1 cellular context compared by ENCODE assay signal in the genomic region with DNA sequence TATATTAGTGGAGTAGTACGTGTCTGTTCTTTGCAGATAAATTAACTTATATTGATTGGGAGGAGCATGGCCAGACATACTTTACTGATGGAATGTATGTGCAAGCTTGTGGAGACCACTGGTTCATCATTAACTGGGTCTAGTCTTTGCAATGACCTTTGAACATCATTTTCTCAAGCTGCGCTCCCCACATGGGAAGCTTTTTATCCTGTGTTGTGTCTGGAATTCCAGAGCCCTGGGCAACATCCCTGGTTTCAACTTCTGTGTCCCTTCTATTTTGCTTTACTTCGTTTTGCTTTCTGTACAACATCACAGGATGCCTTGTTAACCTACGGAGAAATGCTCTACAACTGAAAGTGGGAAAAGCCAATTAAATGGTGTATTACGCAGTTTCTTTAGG.
TF ChIP-seq lines count a peak whose summit lies in the region.

No MANE protein-coding gene starts in this region.

TF ChIP-seq in HepG2, 621 proteins besides CTCF, POLR2A, EP300 and RAD21 (continued from another document and continues in another):
- TF ChIP-seq ZFP91 (CRISPR knock-in tag; IDR thresholded peaks at IDR 0.05; ENCODE audit: borderline replicate concordance) = no peak
- peak; percentile 91 for TF ChIP-seq ARID5B (CRISPR knock-in tag; IDR thresholded peaks at IDR 0.05)
- TF ChIP-seq TOPORS (CRISPR knock-in tag; IDR thresholded peaks at IDR 0.05) = no peak
- TF ChIP-seq ZNF772 (CRISPR knock-in tag; IDR thresholded peaks at IDR 0.05) = no peak
- TF ChIP-seq ZNF414 (CRISPR knock-in tag; IDR thresholded peaks at IDR 0.05) = peak; percentile 93; the same call in 1 of the 2 replicates
- TF ChIP-seq SMC3 (IDR thresholded peaks at IDR 0.05; ENCODE audit: low read length) = peak; percentile 21; the same call in 1 of the 2 replicates
- TF ChIP-seq PHF20 (CRISPR knock-in tag; IDR thresholded peaks at IDR 0.05) = no peak
- TF ChIP-seq POLR2AphosphoS5 (IDR thresholded peaks at IDR 0.05; ENCODE audit: low read depth, low read length) = peak; percentile 55
- TF ChIP-seq PLRG1 (conservative IDR thresholded peaks at IDR 0.05) = no peak
- no peak for TF ChIP-seq SMARCC2 (IDR thresholded peaks at IDR 0.05)
- TF ChIP-seq, protein P1, sequence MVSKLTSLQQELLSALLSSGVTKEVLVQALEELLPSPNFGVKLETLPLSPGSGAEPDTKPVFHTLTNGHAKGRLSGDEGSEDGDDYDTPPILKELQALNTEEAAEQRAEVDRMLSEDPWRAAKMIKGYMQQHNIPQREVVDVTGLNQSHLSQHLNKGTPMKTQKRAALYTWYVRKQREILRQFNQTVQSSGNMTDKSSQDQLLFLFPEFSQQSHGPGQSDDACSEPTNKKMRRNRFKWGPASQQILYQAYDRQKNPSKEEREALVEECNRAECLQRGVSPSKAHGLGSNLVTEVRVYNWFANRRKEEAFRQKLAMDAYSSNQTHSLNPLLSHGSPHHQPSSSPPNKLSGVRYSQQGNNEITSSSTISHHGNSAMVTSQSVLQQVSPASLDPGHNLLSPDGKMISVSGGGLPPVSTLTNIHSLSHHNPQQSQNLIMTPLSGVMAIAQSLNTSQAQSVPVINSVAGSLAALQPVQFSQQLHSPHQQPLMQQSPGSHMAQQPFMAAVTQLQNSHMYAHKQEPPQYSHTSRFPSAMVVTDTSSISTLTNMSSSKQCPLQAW (CRISPR knock-in tag; IDR thresholded peaks at IDR 0.05) = peak; percentile 99
- no peak for TF ChIP-seq ZNF704 (CRISPR knock-in tag; IDR thresholded peaks at IDR 0.05; ENCODE audit: borderline replicate concordance)
- no peak for TF ChIP-seq FOXM1 (CRISPR knock-in tag; IDR thresholded peaks at IDR 0.05)
- no peak for TF ChIP-seq ZSCAN20 (CRISPR knock-in tag; IDR thresholded peaks at IDR 0.05; ENCODE audit: borderline replicate concordance)
- TF ChIP-seq ETV5 (CRISPR knock-in tag; IDR thresholded peaks at IDR 0.05; ENCODE audit: borderline replicate concordance) = peak; percentile 55; the same call in 1 of the 2 replicates
- TF ChIP-seq ZNF646 (CRISPR knock-in tag; IDR thresholded peaks at IDR 0.05) = no peak
- TF ChIP-seq CAMTA2 (CRISPR knock-in tag; IDR thresholded peaks at IDR 0.05; ENCODE audit: borderline replicate concordance) = no peak
- no peak for TF ChIP-seq RELA (CRISPR knock-in tag; IDR thresholded peaks at IDR 0.05)
- peak; percentile 86 for TF ChIP-seq REPIN1 (CRISPR knock-in tag; IDR thresholded peaks at IDR 0.05; ENCODE audit: borderline replicate concordance, low read depth)
- no peak for TF ChIP-seq RFXANK (CRISPR knock-in tag; IDR thresholded peaks at IDR 0.05)
- no peak for TF ChIP-seq ZNF30 (CRISPR knock-in tag; IDR thresholded peaks at IDR 0.05)
- TF ChIP-seq NR3C1 (CRISPR knock-in tag; IDR thresholded peaks at IDR 0.05) = no peak
- TF ChIP-seq, protein P2, sequence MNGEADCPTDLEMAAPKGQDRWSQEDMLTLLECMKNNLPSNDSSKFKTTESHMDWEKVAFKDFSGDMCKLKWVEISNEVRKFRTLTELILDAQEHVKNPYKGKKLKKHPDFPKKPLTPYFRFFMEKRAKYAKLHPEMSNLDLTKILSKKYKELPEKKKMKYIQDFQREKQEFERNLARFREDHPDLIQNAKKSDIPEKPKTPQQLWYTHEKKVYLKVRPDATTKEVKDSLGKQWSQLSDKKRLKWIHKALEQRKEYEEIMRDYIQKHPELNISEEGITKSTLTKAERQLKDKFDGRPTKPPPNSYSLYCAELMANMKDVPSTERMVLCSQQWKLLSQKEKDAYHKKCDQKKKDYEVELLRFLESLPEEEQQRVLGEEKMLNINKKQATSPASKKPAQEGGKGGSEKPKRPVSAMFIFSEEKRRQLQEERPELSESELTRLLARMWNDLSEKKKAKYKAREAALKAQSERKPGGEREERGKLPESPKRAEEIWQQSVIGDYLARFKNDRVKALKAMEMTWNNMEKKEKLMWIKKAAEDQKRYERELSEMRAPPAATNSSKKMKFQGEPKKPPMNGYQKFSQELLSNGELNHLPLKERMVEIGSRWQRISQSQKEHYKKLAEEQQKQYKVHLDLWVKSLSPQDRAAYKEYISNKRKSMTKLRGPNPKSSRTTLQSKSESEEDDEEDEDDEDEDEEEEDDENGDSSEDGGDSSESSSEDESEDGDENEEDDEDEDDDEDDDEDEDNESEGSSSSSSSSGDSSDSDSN (CRISPR knock-in tag; IDR thresholded peaks at IDR 0.05) = no peak
- TF ChIP-seq SP2 (CRISPR knock-in tag; IDR thresholded peaks at IDR 0.05) = no peak
- peak; percentile 33; the same call in 1 of the 2 replicates for TF ChIP-seq ZFAT (CRISPR knock-in tag; conservative IDR thresholded peaks at IDR 0.05)
- no peak for TF ChIP-seq KLF15 (CRISPR knock-in tag; IDR thresholded peaks at IDR 0.05; ENCODE audit: borderline replicate concordance)
- TF ChIP-seq, protein P3, sequence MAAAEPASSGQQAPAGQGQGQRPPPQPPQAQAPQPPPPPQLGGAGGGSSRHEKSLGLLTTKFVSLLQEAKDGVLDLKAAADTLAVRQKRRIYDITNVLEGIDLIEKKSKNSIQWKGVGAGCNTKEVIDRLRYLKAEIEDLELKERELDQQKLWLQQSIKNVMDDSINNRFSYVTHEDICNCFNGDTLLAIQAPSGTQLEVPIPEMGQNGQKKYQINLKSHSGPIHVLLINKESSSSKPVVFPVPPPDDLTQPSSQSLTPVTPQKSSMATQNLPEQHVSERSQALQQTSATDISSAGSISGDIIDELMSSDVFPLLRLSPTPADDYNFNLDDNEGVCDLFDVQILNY (CRISPR knock-in tag; conservative IDR thresholded peaks at IDR 0.05) = no peak
- TF ChIP-seq ZNF556 (CRISPR knock-in tag; IDR thresholded peaks at IDR 0.05; ENCODE audit: borderline replicate concordance) = no peak
- no peak for TF ChIP-seq NRL (CRISPR knock-in tag; IDR thresholded peaks at IDR 0.05; ENCODE audit: borderline replicate concordance)
- no peak for TF ChIP-seq ZNF879 (CRISPR knock-in tag; IDR thresholded peaks at IDR 0.05)
- no peak; the same call in 1 of the 2 replicates for TF ChIP-seq HDAC1 (CRISPR knock-in tag; IDR thresholded peaks at IDR 0.05)
- TF ChIP-seq MAFF (IDR thresholded peaks at IDR 0.05; ENCODE audit: low read depth, low read length) = no peak
- no peak for TF ChIP-seq HOXA9 (CRISPR knock-in tag; IDR thresholded peaks at IDR 0.05; ENCODE audit: borderline replicate concordance)
- TF ChIP-seq, protein P4, sequence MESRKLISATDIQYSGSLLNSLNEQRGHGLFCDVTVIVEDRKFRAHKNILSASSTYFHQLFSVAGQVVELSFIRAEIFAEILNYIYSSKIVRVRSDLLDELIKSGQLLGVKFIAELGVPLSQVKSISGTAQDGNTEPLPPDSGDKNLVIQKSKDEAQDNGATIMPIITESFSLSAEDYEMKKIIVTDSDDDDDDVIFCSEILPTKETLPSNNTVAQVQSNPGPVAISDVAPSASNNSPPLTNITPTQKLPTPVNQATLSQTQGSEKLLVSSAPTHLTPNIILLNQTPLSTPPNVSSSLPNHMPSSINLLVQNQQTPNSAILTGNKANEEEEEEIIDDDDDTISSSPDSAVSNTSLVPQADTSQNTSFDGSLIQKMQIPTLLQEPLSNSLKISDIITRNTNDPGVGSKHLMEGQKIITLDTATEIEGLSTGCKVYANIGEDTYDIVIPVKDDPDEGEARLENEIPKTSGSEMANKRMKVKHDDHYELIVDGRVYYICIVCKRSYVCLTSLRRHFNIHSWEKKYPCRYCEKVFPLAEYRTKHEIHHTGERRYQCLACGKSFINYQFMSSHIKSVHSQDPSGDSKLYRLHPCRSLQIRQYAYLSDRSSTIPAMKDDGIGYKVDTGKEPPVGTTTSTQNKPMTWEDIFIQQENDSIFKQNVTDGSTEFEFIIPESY (CRISPR knock-in tag; IDR thresholded peaks at IDR 0.05) = no peak
- no peak for TF ChIP-seq ADNP (CRISPR knock-in tag; IDR thresholded peaks at IDR 0.05)
- TF ChIP-seq MAFK (conservative IDR thresholded peaks at IDR 0.05 in 1 of 2, IDR thresholded peaks at IDR 0.05 in 1 of 2; ENCODE audit: low read length in 2 of 2) = no peak
- TF ChIP-seq ATAD3A (CRISPR knock-in tag; IDR thresholded peaks at IDR 0.05) = no peak
- no peak for TF ChIP-seq TOE1 (CRISPR knock-in tag; IDR thresholded peaks at IDR 0.05)
- peak; percentile 65; the same call in 1 of the 2 replicates for TF ChIP-seq KAT8 (CRISPR knock-in tag; IDR thresholded peaks at IDR 0.05)
- no peak for TF ChIP-seq ZNF274 (CRISPR knock-in tag; IDR thresholded peaks at IDR 0.05)
